In genomic region chr9:113468-114266, GRCh38 we compare ENCODE assay signal across 8 cellular contexts. TPM values are rescaled to one million over a fixed set of nuclear protein-coding genes. Genes with fewer than 3 reads are reported as not detected.
DNase-seq lines count a peak whose midpoint lies in the region; ATAC-seq and TF ChIP-seq lines count a peak whose summit lies in the region.
"Not testable (repeated sequence)": the region's sequence is repeated elsewhere in the genome, so short reads cannot be mapped to it uniquely, and the experiment has no call there.

No MANE protein-coding gene starts in this region.

- peak overlapping the region; percentile 66 for H3K4me3 Mint-ChIP-seq in activated naive CD8-positive, alpha-beta T cell treated with anti-CD3 and anti-CD28 coated beads, Interleukin-2, amount 10 ng/mL, durations not matched to agents 7 days and 5 days

- H3K9me3 Mint-ChIP-seq in activated naive CD8-positive, alpha-beta T cell treated with anti-CD3 and anti-CD28 coated beads, Interleukin-2, amount 10 ng/mL, durations not matched to agents 7 days and 5 days: not testable (repeated sequence)

- peak; percentile 69 for ATAC-seq in GM19023 (IDR thresholded peaks at IDR 0.05; ENCODE audit: unreplicated experiment)
- peak; percentile 53 for ATAC-seq in HG03135 (IDR thresholded peaks at IDR 0.05; ENCODE audit: unreplicated experiment)
- ATAC-seq in SK-N-SH treated with all-trans-retinoic acid at 6 μM for 48 hours: peak; percentile 44
- ATAC-seq in activated naive CD8-positive, alpha-beta T cell treated with anti-CD3 and anti-CD28 coated beads, Interleukin-2, amount 10 ng/mL, durations not matched to agents 7 days and 5 days (ENCODE audit: low read depth): peak; percentile 72
- peak; percentile 72 to 77 for ATAC-seq in lower lobe of right lung
- ATAC-seq in gastrocnemius medialis: not testable (repeated sequence)

- in situ Hi-C loops in gastrocnemius medialis (cut with MboI; ENCODE audit: low sequenced_read_pairs in 4 of 4): not testable (repeated sequence)

- H3K27ac Mint-ChIP-seq in activated naive CD8-positive, alpha-beta T cell treated with anti-CD3 and anti-CD28 coated beads, Interleukin-2, amount 10 ng/mL, durations not matched to agents 7 days and 5 days: not testable (repeated sequence)

- H3K4me1 Mint-ChIP-seq in activated naive CD8-positive, alpha-beta T cell treated with anti-CD3 and anti-CD28 coated beads, Interleukin-2, amount 10 ng/mL, durations not matched to agents 7 days and 5 days: peaks cover 17% of the 10 kb centered on the region

- TF ChIP-seq POLR2A in gastrocnemius medialis (IDR thresholded peaks at IDR 0.05): not testable (repeated sequence)

- H3K27me3 Mint-ChIP-seq in activated naive CD8-positive, alpha-beta T cell treated with anti-CD3 and anti-CD28 coated beads, Interleukin-2, amount 10 ng/mL, durations not matched to agents 7 days and 5 days: peaks cover 56% of the 10 kb centered on the region

- not testable (repeated sequence) for H3K9me3 ChIP-seq in AG04450 (ENCODE audit: control insufficient read depth, insufficient read depth, low read length); lower lobe of right lung; gastrocnemius medialis

- H3K27ac ChIP-seq in AG04450 (ENCODE audit: low read depth, low read length); lower lobe of right lung; gastrocnemius medialis: not testable (repeated sequence)

- not testable (repeated sequence) for H3K36me3 ChIP-seq in lower lobe of right lung, gastrocnemius medialis

- peaks cover 17% of the 10 kb centered on the region for H3K4me1 ChIP-seq in lower lobe of right lung
- peaks cover 0 to 11% of the 10 kb centered on the region in 2 donors for H3K4me1 ChIP-seq in gastrocnemius medialis

- TF ChIP-seq CTCF in AG04450 (IDR thresholded peaks at IDR 0.05; ENCODE audit: low read depth, low read length); fibroblast of pulmonary artery (IDR thresholded peaks at IDR 0.05; ENCODE audit: low read length, missing control alignments); lower lobe of right lung (IDR thresholded peaks at IDR 0.05); gastrocnemius medialis (IDR thresholded peaks at IDR 0.05 in 4 of 5, conservative IDR thresholded peaks at IDR 0.05 in 1 of 5): not testable (repeated sequence)

- not testable (repeated sequence) for H3K36me3 Mint-ChIP-seq in activated naive CD8-positive, alpha-beta T cell treated with anti-CD3 and anti-CD28 coated beads, Interleukin-2, amount 10 ng/mL, durations not matched to agents 7 days and 5 days

- intact Hi-C loops in lower lobe of right lung (cut with DNase I); gastrocnemius medialis (cut with DNase I; ENCODE audit: low total_unique reads): not testable (repeated sequence)

- POLR2A ChIA-PET in AG04450 (lab: Yijun Ruan, JAX); activated naive CD8-positive, alpha-beta T cell treated with anti-CD3 and anti-CD28 coated beads, Interleukin-2, amount 10 ng/mL, durations not matched to agents 7 days and 5 days (lab: Charles Lee): not testable (repeated sequence)

- H3K27me3 ChIP-seq in AG04450 (ENCODE audit: control insufficient read depth, insufficient read depth, low read length) (peaks cover 24% of the 10 kb centered on the region), lower lobe of right lung (ENCODE audit: low read depth) (peaks cover 81% of the 10 kb centered on the region), gastrocnemius medialis (peaks cover 40 to 68% (median 49%) of the 10 kb centered on the region in 3 donors)

- H3K4me3 ChIP-seq in AG04450 (ENCODE audit: low read depth, low read length): peak overlapping the region; percentile 25
- peak overlapping the region; percentile 34 for H3K4me3 ChIP-seq in fibroblast of pulmonary artery (replicated peaks; ENCODE audit: low read depth, low read length)
- H3K4me3 ChIP-seq in lower lobe of right lung: peak overlapping the region; percentile 52
- peak overlapping the region; percentile 44 to 60 (median 52) for H3K4me3 ChIP-seq in gastrocnemius medialis

- CTCF ChIA-PET in AG04450 (lab: Charles Lee): not testable (repeated sequence)

- not testable (repeated sequence) for DNase-seq in AG04450 (ENCODE audit: low read depth, low spot score); fibroblast of pulmonary artery (ENCODE audit: low read depth); lower lobe of right lung; gastrocnemius medialis
- peak; percentile 58 for DNase-seq in activated naive CD8-positive, alpha-beta T cell treated with anti-CD3 and anti-CD28 coated beads, Interleukin-2, amount 10 ng/mL, durations not matched to agents 7 days and 5 days

RNA-seq across cellular contexts. Expression of gene FOXD4, which starts 4.5 kb away (rescaled TPM):
- polyA plus RNA-seq in AG04450 (2011; rRNA removed): not detected in 2 replicates
- not detected in 2 replicates for polyA minus RNA-seq in AG04450 (2011; rRNA and poly(A)+ RNA removed)
- total RNA-seq in activated naive CD8-positive, alpha-beta T cell treated with anti-CD3 and anti-CD28 coated beads, Interleukin-2, amount 10 ng/mL, durations not matched to agents 7 days and 5 days: under 1 TPM; 0.17 to 0.22 TPM
- total RNA-seq in lower lobe of right lung (0.32 TPM), gastrocnemius medialis (1 to 10 TPM in 1 of 4 donors, under 1 TPM in 2, not detected in 1; 0.15 to 1.1 (median 0.16) TPM)
